Comparison of ENCODE assay signal across 1 cellular context in genomic region chr16:23286131-23286532, GRCh38.
TF ChIP-seq lines count a peak whose summit lies in the region.

No MANE protein-coding gene starts in this region.

TF ChIP-seq in GM23338, 12 proteins besides CTCF, POLR2A, EP300 and RAD21 (continued from another document):
- TF ChIP-seq REST (IDR thresholded peaks at IDR 0.05; ENCODE audit: unreplicated experiment) (no peak), POLR2AphosphoS5 (IDR thresholded peaks at IDR 0.05; ENCODE audit: low read depth) (no peak), EZH2 (IDR thresholded peaks at IDR 0.05; ENCODE audit: low read depth, unreplicated experiment) (no peak), CREB1 (CRISPR knock-in tag; IDR thresholded peaks at IDR 0.05; ENCODE audit: low read depth) (no peak), ZNF114 (CRISPR knock-in tag; IDR thresholded peaks at IDR 0.05) (no peak), EZH2phosphoT487 (IDR thresholded peaks at IDR 0.05; ENCODE audit: unreplicated experiment) (no peak), STAT1 (IDR thresholded peaks at IDR 0.05; ENCODE audit: unreplicated experiment) (no peak), ZNF331 (CRISPR knock-in tag; IDR thresholded peaks at IDR 0.05; ENCODE audit: low read depth) (no peak), ETS1 (IDR thresholded peaks at IDR 0.05) (no peak)
